ENCODE assay signal across 13 cellular contexts in the genomic region with DNA sequence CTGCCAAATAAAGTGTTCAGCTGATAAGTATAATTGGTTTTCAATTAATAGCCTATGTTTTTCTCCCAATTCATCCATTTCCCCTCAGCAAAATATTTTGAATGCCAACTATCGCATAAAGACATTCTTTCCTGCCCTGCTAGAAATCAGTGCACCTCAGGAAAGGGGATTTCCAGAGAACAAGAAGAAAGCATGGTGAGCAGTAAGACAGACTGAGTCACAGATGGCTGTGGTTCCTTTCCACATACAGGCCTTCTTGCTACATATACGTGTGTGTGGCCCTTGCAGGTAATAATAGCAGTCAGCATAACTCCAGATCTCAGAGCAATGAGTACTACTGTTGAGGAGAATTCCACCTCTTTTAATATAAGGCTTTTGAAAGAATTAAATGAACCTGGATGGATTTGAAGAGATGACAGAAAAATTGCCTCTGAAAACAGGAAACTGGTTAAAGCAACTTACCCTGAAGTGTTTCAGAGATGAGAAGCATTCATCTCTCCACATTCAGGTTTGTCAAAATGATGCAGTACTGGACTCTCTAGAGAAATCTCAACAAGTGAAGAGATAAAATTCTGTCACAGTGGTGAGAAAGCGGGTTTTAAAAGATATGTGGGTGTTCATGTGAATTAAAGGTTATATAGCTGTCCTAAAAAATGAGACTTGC. TPM values are rescaled to one million over a fixed set of nuclear protein-coding genes. Genes with fewer than 3 reads are reported as not detected.
DNase-seq lines count a peak whose midpoint lies in the region; ATAC-seq and TF ChIP-seq lines count a peak whose summit lies in the region.
"Had no signal": no experiment of that assay in that cellular context is flagged by ENCODE, and none has a peak within 500 bp of the region (broad histone marks: within the 10 kb centered on the region; RNA-seq: fewer than 3 reads in every experiment).

No MANE protein-coding gene starts in this region.

- peaks cover 65% of the 10 kb centered on the region for H3K4me1 Mint-ChIP-seq in neural crest cell
- H3K4me1 Mint-ChIP-seq: activated naive CD4-positive, alpha-beta T cell treated with anti-CD3 and anti-CD28 coated beads, Interleukin-2, amount 10 ng/mL, durations not matched to agents 7 days and 5 days; natural killer cell had no signal

- TF ChIP-seq CTCF in neural crest cell (conservative IDR thresholded peaks at IDR 0.05), result no peak

- ATAC-seq in GM18498 (IDR thresholded peaks at IDR 0.05; ENCODE audit: unreplicated experiment) (peak; percentile 60), HG03354 (IDR thresholded peaks at IDR 0.05; ENCODE audit: poor library complexity, severe bottlenecking, unreplicated experiment) (no peak), HG02571 (IDR thresholded peaks at IDR 0.05; ENCODE audit: unreplicated experiment) (no peak)
- ATAC-seq: natural killer cell had no signal

- H3K27ac ChIP-seq in cingulate gyrus (ENCODE audit: low read depth, low read length), result peak overlapping the region; percentile 31

- H3K27ac Mint-ChIP-seq in neural crest cell (ENCODE audit: unreplicated experiment), result peak overlapping the region; percentile 73
- H3K27ac Mint-ChIP-seq: activated naive CD4-positive, alpha-beta T cell treated with anti-CD3 and anti-CD28 coated beads, Interleukin-2, amount 10 ng/mL, durations not matched to agents 7 days and 5 days; natural killer cell had no signal

- DNase-seq in NCI-H226 (peak; percentile 76), neural crest cell (ENCODE audit: low read depth, low spot score) (no peak), NCI-H2196 (lab: John Stamatoyannopoulos, UW; ENCODE audit: unreplicated experiment) (no peak), cortex of kidney (lab: John Stamatoyannopoulos, UW) (no peak)
- DNase-seq: activated naive CD4-positive, alpha-beta T cell treated with anti-CD3 and anti-CD28 coated beads, Interleukin-2, amount 10 ng/mL, durations not matched to agents 7 days and 5 days; DMS 273 treated with DMSO at 0.1 percent for 48 hours; natural killer cell; NCI-H526 treated with DMSO at 0.1 percent for 48 hours; stimulated activated CD4-positive, alpha-beta T cell treated with anti-CD3 and anti-CD28 coated beads, Interleukin-4, amount 100 ng/mL, for 4 hours had no signal

- H3K36me3 Mint-ChIP-seq in neural crest cell (ENCODE audit: low read depth), result peaks cover 5% of the 10 kb centered on the region
- H3K36me3 Mint-ChIP-seq: activated naive CD4-positive, alpha-beta T cell treated with anti-CD3 and anti-CD28 coated beads, Interleukin-2, amount 10 ng/mL, durations not matched to agents 7 days and 5 days; natural killer cell had no signal

- peaks cover 4% of the 10 kb centered on the region for H3K9me3 Mint-ChIP-seq in neural crest cell
- H3K9me3 Mint-ChIP-seq: activated naive CD4-positive, alpha-beta T cell treated with anti-CD3 and anti-CD28 coated beads, Interleukin-2, amount 10 ng/mL, durations not matched to agents 7 days and 5 days; natural killer cell had no signal

- no peaks in the 10 kb centered on the region for H3K27me3 Mint-ChIP-seq in neural crest cell (ENCODE audit: low read depth)
- H3K27me3 Mint-ChIP-seq: activated naive CD4-positive, alpha-beta T cell treated with anti-CD3 and anti-CD28 coated beads, Interleukin-2, amount 10 ng/mL, durations not matched to agents 7 days and 5 days had no signal

- H3K4me3 Mint-ChIP-seq in neural crest cell, result no peak overlapping the region
- H3K4me3 Mint-ChIP-seq: activated naive CD4-positive, alpha-beta T cell treated with anti-CD3 and anti-CD28 coated beads, Interleukin-2, amount 10 ng/mL, durations not matched to agents 7 days and 5 days; natural killer cell had no signal

RNA-seq across cellular contexts. Expression of gene GASK1B, which starts 13.6 kb away (rescaled TPM):
- total RNA-seq in neural crest cell, result 8.7 and 8.8 TPM in 2 replicates

RNA-seq across cellular contexts. Expression of gene TMEM144, which starts 51.1 kb away (rescaled TPM):
- 1.6 and 1.8 TPM in 2 replicates for total RNA-seq in neural crest cell
